Comparison of ENCODE assay signal across 3 cellular contexts in genomic region chr16:80071964-80072363, GRCh38.
TF ChIP-seq lines count a peak whose summit lies in the region.

No MANE protein-coding gene starts in this region.

TF ChIP-seq in A549, 52 proteins besides CTCF, POLR2A, EP300 and RAD21:
- TF ChIP-seq MAFK (IDR thresholded peaks at IDR 0.05; ENCODE audit: partially characterized antibody) (peak; percentile 69), HEYL (CRISPR knock-in tag; IDR thresholded peaks at IDR 0.05) (no peak)
TF ChIP-seq in A549: peak in this region for 1.

TF ChIP-seq in K562, 482 proteins besides CTCF, POLR2A, EP300 and RAD21:
- TF ChIP-seq MAFG (tag; conservative IDR thresholded peaks at IDR 0.05) (peak; percentile 55; the same call in 1 of the 2 replicates), MXD1 (CRISPR knock-in tag; IDR thresholded peaks at IDR 0.05; ENCODE audit: borderline replicate concordance, poor library complexity, severe bottlenecking) (no peak), MAFK (IDR thresholded peaks at IDR 0.05; ENCODE audit: low read length) (peak; percentile 45), C11orf30 (IDR thresholded peaks at IDR 0.05; ENCODE audit: low read depth) (peak; percentile 78), ZNF316 (IDR thresholded peaks at IDR 0.05) (peak; percentile 78), BHLHE40 (IDR thresholded peaks at IDR 0.05; ENCODE audit: low read length) (peak; percentile 60)
- TF ChIP-seq, protein P1, sequence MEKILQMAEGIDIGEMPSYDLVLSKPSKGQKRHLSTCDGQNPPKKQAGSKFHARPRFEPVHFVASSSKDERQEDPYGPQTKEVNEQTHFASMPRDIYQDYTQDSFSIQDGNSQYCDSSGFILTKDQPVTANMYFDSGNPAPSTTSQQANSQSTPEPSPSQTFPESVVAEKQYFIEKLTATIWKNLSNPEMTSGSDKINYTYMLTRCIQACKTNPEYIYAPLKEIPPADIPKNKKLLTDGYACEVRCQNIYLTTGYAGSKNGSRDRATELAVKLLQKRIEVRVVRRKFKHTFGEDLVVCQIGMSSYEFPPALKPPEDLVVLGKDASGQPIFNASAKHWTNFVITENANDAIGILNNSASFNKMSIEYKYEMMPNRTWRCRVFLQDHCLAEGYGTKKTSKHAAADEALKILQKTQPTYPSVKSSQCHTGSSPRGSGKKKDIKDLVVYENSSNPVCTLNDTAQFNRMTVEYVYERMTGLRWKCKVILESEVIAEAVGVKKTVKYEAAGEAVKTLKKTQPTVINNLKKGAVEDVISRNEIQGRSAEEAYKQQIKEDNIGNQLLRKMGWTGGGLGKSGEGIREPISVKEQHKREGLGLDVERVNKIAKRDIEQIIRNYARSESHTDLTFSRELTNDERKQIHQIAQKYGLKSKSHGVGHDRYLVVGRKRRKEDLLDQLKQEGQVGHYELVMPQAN (IDR thresholded peaks at IDR 0.05; ENCODE audit: borderline replicate concordance) = no peak
- TF ChIP-seq, protein P2, sequence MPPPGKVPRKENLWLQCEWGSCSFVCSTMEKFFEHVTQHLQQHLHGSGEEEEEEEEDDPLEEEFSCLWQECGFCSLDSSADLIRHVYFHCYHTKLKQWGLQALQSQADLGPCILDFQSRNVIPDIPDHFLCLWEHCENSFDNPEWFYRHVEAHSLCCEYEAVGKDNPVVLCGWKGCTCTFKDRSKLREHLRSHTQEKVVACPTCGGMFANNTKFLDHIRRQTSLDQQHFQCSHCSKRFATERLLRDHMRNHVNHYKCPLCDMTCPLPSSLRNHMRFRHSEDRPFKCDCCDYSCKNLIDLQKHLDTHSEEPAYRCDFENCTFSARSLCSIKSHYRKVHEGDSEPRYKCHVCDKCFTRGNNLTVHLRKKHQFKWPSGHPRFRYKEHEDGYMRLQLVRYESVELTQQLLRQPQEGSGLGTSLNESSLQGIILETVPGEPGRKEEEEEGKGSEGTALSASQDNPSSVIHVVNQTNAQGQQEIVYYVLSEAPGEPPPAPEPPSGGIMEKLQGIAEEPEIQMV (tag; conservative IDR thresholded peaks at IDR 0.05; ENCODE audit: low read depth) = no peak

TF ChIP-seq in H1, 55 proteins besides CTCF, POLR2A, EP300 and RAD21:
- TF ChIP-seq SP4 (IDR thresholded peaks at IDR 0.05; ENCODE audit: low read length) (no peak), JUND (IDR thresholded peaks at IDR 0.05; ENCODE audit: low read length) (no peak), KDM5A (IDR thresholded peaks at IDR 0.05; ENCODE audit: low read length) (no peak), CEBPB (IDR thresholded peaks at IDR 0.05; ENCODE audit: low read depth, low read length) (no peak), TAF1 (IDR thresholded peaks at IDR 0.05; ENCODE audit: low read depth, low read length) (no peak), GTF2F1 (IDR thresholded peaks at IDR 0.05; ENCODE audit: borderline replicate concordance, low read depth, low read length) (no peak), ASH2L (IDR thresholded peaks at IDR 0.05; ENCODE audit: low read length) (no peak), MAFK (IDR thresholded peaks at IDR 0.05; ENCODE audit: low read depth, low read length) (no peak), CHD1 (IDR thresholded peaks at IDR 0.05; ENCODE audit: low read depth, low read length) (no peak), MAX (IDR thresholded peaks at IDR 0.05) (no peak), NRF1 (IDR thresholded peaks at IDR 0.05; ENCODE audit: low read depth, low read length) (no peak), SIRT6 (IDR thresholded peaks at IDR 0.05; ENCODE audit: low read length) (no peak), SIX5 (IDR thresholded peaks at IDR 0.05; ENCODE audit: low read depth, low read length) (no peak)
